1 cellular context compared by ENCODE assay signal in the genomic region with DNA sequence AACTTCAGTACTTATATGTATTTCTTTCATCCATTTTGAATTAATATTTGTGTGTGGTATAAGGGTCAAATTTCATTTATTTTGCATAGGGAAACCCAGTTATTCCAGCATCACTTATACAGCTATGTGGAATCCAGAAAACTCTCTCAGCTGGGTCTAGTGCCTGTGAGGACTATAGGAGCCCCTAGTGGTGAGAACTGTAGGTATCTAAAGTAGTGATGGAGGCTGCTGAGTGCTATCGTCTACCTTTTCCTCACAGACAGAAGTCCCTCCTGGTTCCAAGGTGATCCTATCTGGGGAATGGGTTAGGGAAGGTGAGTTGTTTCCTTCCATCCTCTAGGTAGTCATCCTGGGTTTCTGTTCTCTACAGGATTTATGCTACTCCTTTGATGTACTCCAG.
TF ChIP-seq lines count a peak whose summit lies in the region.

No MANE protein-coding gene starts in this region.

TF ChIP-seq in H1, 55 proteins besides CTCF, POLR2A, EP300 and RAD21:
- TF ChIP-seq SIRT6 (IDR thresholded peaks at IDR 0.05; ENCODE audit: low read length) (no peak), BRCA1 (IDR thresholded peaks at IDR 0.05; ENCODE audit: low read depth, low read length) (no peak), MAFK (IDR thresholded peaks at IDR 0.05; ENCODE audit: low read depth, low read length) (no peak), KDM5A (IDR thresholded peaks at IDR 0.05; ENCODE audit: low read length) (no peak), SIN3A (conservative IDR thresholded peaks at IDR 0.05 in 1 of 2, IDR thresholded peaks at IDR 0.05 in 1 of 2; ENCODE audit: low read depth in 1 of 2, low read length in 2 of 2) (no peak), ZNF274 (IDR thresholded peaks at IDR 0.05; ENCODE audit: borderline replicate concordance, extremely low read depth, low read length) (no peak), SIX5 (IDR thresholded peaks at IDR 0.05; ENCODE audit: low read depth, low read length) (no peak), BACH1 (IDR thresholded peaks at IDR 0.05; ENCODE audit: low read length) (no peak), SP4 (IDR thresholded peaks at IDR 0.05; ENCODE audit: low read length) (no peak), SP2 (IDR thresholded peaks at IDR 0.05; ENCODE audit: low read length) (no peak), SAP30 (IDR thresholded peaks at IDR 0.05; ENCODE audit: insufficient read depth, insufficient replicate concordance, low read length) (no peak), TAF1 (IDR thresholded peaks at IDR 0.05; ENCODE audit: low read depth, low read length) (no peak), NANOG (IDR thresholded peaks at IDR 0.05; ENCODE audit: insufficient read depth, low read depth, low read length, poor library complexity, severe bottlenecking) (no peak), EGR1 (IDR thresholded peaks at IDR 0.05; ENCODE audit: borderline replicate concordance, low read depth, low read length) (no peak)
